Comparison of ENCODE assay signal across 8 cellular contexts in genomic region chr15:84080778-84081084, GRCh38.
DNase-seq lines count a peak whose midpoint lies in the region; ATAC-seq and TF ChIP-seq lines count a peak whose summit lies in the region.
"Not testable (repeated sequence)": the region's sequence is repeated elsewhere in the genome, so short reads cannot be mapped to it uniquely, and the experiment has no call there.

No MANE protein-coding gene starts in this region.

- not testable (repeated sequence) for H3K4me2 ChIP-seq in mammary epithelial cell (ENCODE audit: insufficient read depth, low read depth, low read length)

- peaks cover 13% of the 10 kb centered on the region for H3K4me1 Mint-ChIP-seq in activated CD8-positive, alpha-beta T cell treated with anti-CD3 and anti-CD28 coated beads, Interleukin-2, amount 10 ng/mL, durations not matched to agents 7 days and 5 days (ENCODE audit: low read depth)
- H3K4me1 Mint-ChIP-seq in natural killer cell treated with Interleukin-12 subunit alpha and Interleukin-12 subunit beta and Interleukin-15 and Interleukin-18, amount 100 ng/mL, for 72 hours (ENCODE audit: low read depth in 2 of 2) = not testable (repeated sequence)

- H3K27me3 ChIP-seq in mammary epithelial cell (ENCODE audit: insufficient read depth, low read length); thoracic aorta (replicated peaks; ENCODE audit: insufficient read depth): not testable (repeated sequence)
- H3K27me3 ChIP-seq in left ventricle myocardium inferior (ENCODE audit: low read depth) = peaks cover 82% of the 10 kb centered on the region

- intact Hi-C loops in mammary epithelial cell (cut with micrococcal nuclease); left ventricle myocardium inferior (cut with micrococcal nuclease): not testable (repeated sequence)

- not testable (repeated sequence) for H3K9me3 ChIP-seq in mammary epithelial cell (replicated peaks; ENCODE audit: insufficient read depth, low read length); thoracic aorta
- peaks cover 15% of the 10 kb centered on the region for H3K9me3 ChIP-seq in left ventricle myocardium inferior (replicated peaks)

- H3K4me3 Mint-ChIP-seq in activated CD8-positive, alpha-beta T cell treated with anti-CD3 and anti-CD28 coated beads, Interleukin-2, amount 10 ng/mL, durations not matched to agents 7 days and 5 days = peak overlapping the region; percentile 77
- peak overlapping the region; percentile 74 for H3K4me3 Mint-ChIP-seq in natural killer cell treated with Interleukin-12 subunit alpha and Interleukin-12 subunit beta and Interleukin-15 and Interleukin-18, amount 100 ng/mL, for 72 hours

- not testable (repeated sequence) for BruUV-seq in mammary epithelial cell (replicated peaks; lab: Mats Ljungman, UMichigan)

- CTCF ChIA-PET in activated CD8-positive, alpha-beta T cell treated with anti-CD3 and anti-CD28 coated beads, Interleukin-2, amount 10 ng/mL, durations not matched to agents 7 days and 5 days (lab: Charles Lee) = not testable (repeated sequence)
- CTCF ChIA-PET in mammary epithelial cell (lab: Charles Lee; ENCODE audit: low non-redundant PET) = interaction anchor here (0.7 kb wide), 1 partner anchor 19 kb away, joined by 3 read pairs; no protein-coding TSS in a partner anchor

- dilution Hi-C loops in mammary epithelial cell (cut with HindIII; ENCODE audit: low sequenced_read_pairs) = not testable (repeated sequence)

- not testable (repeated sequence) for H3K9ac ChIP-seq in mammary epithelial cell (ENCODE audit: insufficient read depth, low read length)

- ATAC-seq in HG02981 (IDR thresholded peaks at IDR 0.05; ENCODE audit: unreplicated experiment) = peak; percentile 27
- not testable (repeated sequence) for ATAC-seq in activated CD8-positive, alpha-beta T cell treated with anti-CD3 and anti-CD28 coated beads, Interleukin-2, amount 10 ng/mL, durations not matched to agents 7 days and 5 days; natural killer cell treated with Interleukin-12 subunit alpha and Interleukin-12 subunit beta and Interleukin-15 and Interleukin-18, amount 100 ng/mL, for 72 hours; thoracic aorta (ENCODE audit: insufficient number of reproducible peaks, low FRiP score, low read depth)

- in situ Hi-C loops in mammary epithelial cell (cut with MboI; ENCODE audit: low sequenced_read_pairs in 2 of 2) = not testable (repeated sequence)

- DNase-seq in DMS53 (lab: John Stamatoyannopoulos, UW) (peak; percentile 85), NCI-H82 (lab: John Stamatoyannopoulos, UW) (peak; percentile 16)
- DNase-seq in activated CD8-positive, alpha-beta T cell treated with anti-CD3 and anti-CD28 coated beads, Interleukin-2, amount 10 ng/mL, durations not matched to agents 7 days and 5 days; mammary epithelial cell; left ventricle myocardium inferior; natural killer cell treated with Interleukin-12 subunit alpha and Interleukin-12 subunit beta and Interleukin-15 and Interleukin-18, amount 100 ng/mL, for 72 hours (ENCODE audit: low spot score); thoracic aorta (ENCODE audit: low spot score): not testable (repeated sequence)

- not testable (repeated sequence) for H4K20me1 ChIP-seq in mammary epithelial cell (ENCODE audit: insufficient read depth, low read length)

- 79% methylated on average over 9 of the region's 9 CpGs for WGBS in mammary epithelial cell (ENCODE audit: low coverage, missing lambda C conversion rate)

- H2AFZ ChIP-seq in mammary epithelial cell (ENCODE audit: low read depth, low read length) = peak overlapping the region; percentile 92

- H3K9me3 Mint-ChIP-seq in activated CD8-positive, alpha-beta T cell treated with anti-CD3 and anti-CD28 coated beads, Interleukin-2, amount 10 ng/mL, durations not matched to agents 7 days and 5 days (ENCODE audit: insufficient read depth); natural killer cell treated with Interleukin-12 subunit alpha and Interleukin-12 subunit beta and Interleukin-15 and Interleukin-18, amount 100 ng/mL, for 72 hours: not testable (repeated sequence)

- H3K4me3 ChIP-seq in mammary epithelial cell (replicated peaks in 1 of 3; ENCODE audit: insufficient read depth in 1 of 3, low read depth in 2 of 3, low read length in 3 of 3) = not testable (repeated sequence)
- H3K4me3 ChIP-seq in left ventricle myocardium inferior (peak overlapping the region; percentile 64), thoracic aorta (peak overlapping the region; percentile 76)

- not testable (repeated sequence) for H3K36me3 ChIP-seq in mammary epithelial cell (ENCODE audit: insufficient read depth, low read length); left ventricle myocardium inferior; thoracic aorta

- H3K27ac Mint-ChIP-seq in activated CD8-positive, alpha-beta T cell treated with anti-CD3 and anti-CD28 coated beads, Interleukin-2, amount 10 ng/mL, durations not matched to agents 7 days and 5 days; natural killer cell treated with Interleukin-12 subunit alpha and Interleukin-12 subunit beta and Interleukin-15 and Interleukin-18, amount 100 ng/mL, for 72 hours: not testable (repeated sequence)

- peaks cover 47% of the 10 kb centered on the region for H3K27me3 Mint-ChIP-seq in activated CD8-positive, alpha-beta T cell treated with anti-CD3 and anti-CD28 coated beads, Interleukin-2, amount 10 ng/mL, durations not matched to agents 7 days and 5 days (ENCODE audit: low read depth)
- peaks cover 42 to 66% of the 10 kb centered on the region in 2 donors for H3K27me3 Mint-ChIP-seq in natural killer cell treated with Interleukin-12 subunit alpha and Interleukin-12 subunit beta and Interleukin-15 and Interleukin-18, amount 100 ng/mL, for 72 hours

- H3K36me3 Mint-ChIP-seq in activated CD8-positive, alpha-beta T cell treated with anti-CD3 and anti-CD28 coated beads, Interleukin-2, amount 10 ng/mL, durations not matched to agents 7 days and 5 days (ENCODE audit: low read depth); natural killer cell treated with Interleukin-12 subunit alpha and Interleukin-12 subunit beta and Interleukin-15 and Interleukin-18, amount 100 ng/mL, for 72 hours: not testable (repeated sequence)

- not testable (repeated sequence) for H3K4me1 ChIP-seq in mammary epithelial cell (ENCODE audit: insufficient read depth, low read length)
- H3K4me1 ChIP-seq in left ventricle myocardium inferior (peaks cover 12% of the 10 kb centered on the region), thoracic aorta (ENCODE audit: control insufficient read depth in 1 of 2, low read depth in 2 of 2) (peaks cover 0 to 23% of the 10 kb centered on the region in 2 donors)

- not testable (repeated sequence) for H3K79me2 ChIP-seq in mammary epithelial cell (ENCODE audit: insufficient read depth, low read length)

- not testable (repeated sequence) for H3K27ac ChIP-seq in mammary epithelial cell (ENCODE audit: insufficient read depth, low read depth, low read length); left ventricle myocardium inferior (replicated peaks); thoracic aorta

- POLR2A ChIA-PET in activated CD8-positive, alpha-beta T cell treated with anti-CD3 and anti-CD28 coated beads, Interleukin-2, amount 10 ng/mL, durations not matched to agents 7 days and 5 days (lab: Charles Lee) = not testable (repeated sequence)

- not testable (repeated sequence) for TF ChIP-seq CTCF in mammary epithelial cell (conservative IDR thresholded peaks at IDR 0.05 in 1 of 2, IDR thresholded peaks at IDR 0.05 in 1 of 2; ENCODE audit: extremely low read depth in 1 of 2, insufficient read depth in 1 of 2, low read depth in 1 of 2, low read length in 2 of 2); left ventricle myocardium inferior (IDR thresholded peaks at IDR 0.05; ENCODE audit: borderline replicate concordance); thoracic aorta (IDR thresholded peaks at IDR 0.05)
